8 cellular contexts compared by ENCODE assay signal in genomic region chr12:12890815-12891645, GRCh38. TPM values are rescaled to one million over a fixed set of nuclear protein-coding genes. Genes with fewer than 3 reads are reported as not detected.
DNase-seq lines count a peak whose midpoint lies in the region; ATAC-seq and TF ChIP-seq lines count a peak whose summit lies in the region.

GPRC5A (plus strand) TSS chr12:12891562; CDS start chr12:12908250, 16,688 bp downstream.

- DNase-seq in Ammon's horn (ENCODE audit: low spot score) (peak; percentile 41), NCI-H69 (lab: John Stamatoyannopoulos, UW) (peak; percentile 82), foreskin keratinocyte (peak; percentile 61 to 83), natural killer cell (peak; percentile 15), upper lobe of right lung (peak; percentile 93)
- peak; percentile 68 for DNase-seq in activated naive CD4-positive, alpha-beta T cell treated with anti-CD3 and anti-CD28 coated beads for 36 hours

- intact Hi-C loops in activated naive CD4-positive, alpha-beta T cell treated with anti-CD3 and anti-CD28 coated beads for 36 hours (cut with micrococcal nuclease) = loop anchor here (1.0 to 10.0 kb wide), 4 partner anchors 54 to 1494 kb away; partner anchors contain the start of gene CREBL2
- intact Hi-C loops in natural killer cell (cut with micrococcal nuclease) = loop anchor here (10.0 kb wide), 1 partner anchor 106 kb away; the partner anchor contains the start of gene APOLD1
- intact Hi-C loops in upper lobe of right lung (cut with DNase I) = no loop called here

- H3K27ac ChIP-seq in foreskin keratinocyte (peak within 1 kb of the TSS; percentile 96), upper lobe of right lung (peak within 1 kb of the TSS; percentile 87)

- CTCF ChIA-PET in activated naive CD4-positive, alpha-beta T cell treated with anti-CD3 and anti-CD28 coated beads for 36 hours (lab: Charles Lee) = interaction anchor here (0.5 to 2.0 kb wide), 16 partner anchors 10 to 321 kb away, joined by 3 to 10 read pairs (median 3); no protein-coding TSS in a partner anchor

- no peaks in the 10 kb centered on the region for H3K9me3 Mint-ChIP-seq in activated naive CD4-positive, alpha-beta T cell treated with anti-CD3 and anti-CD28 coated beads for 36 hours
- no peaks in the 10 kb centered on the region for H3K9me3 Mint-ChIP-seq in natural killer cell

- H3K36me3 Mint-ChIP-seq in activated naive CD4-positive, alpha-beta T cell treated with anti-CD3 and anti-CD28 coated beads for 36 hours (ENCODE audit: low read depth) = no peaks in the 10 kb centered on the region
- no peaks in the 10 kb centered on the region for H3K36me3 Mint-ChIP-seq in natural killer cell

- H3K27me3 ChIP-seq in foreskin keratinocyte = no peaks in the 10 kb centered on the region
- H3K27me3 ChIP-seq in upper lobe of right lung = peaks cover 9% of the 10 kb centered on the region

- H3K4me1 ChIP-seq in foreskin keratinocyte = peaks cover 14% of the 10 kb centered on the region
- H3K4me1 ChIP-seq in upper lobe of right lung = peaks cover 4% of the 10 kb centered on the region

- H3K4me3 ChIP-seq in upper lobe of right lung = peak within 1 kb of the TSS; percentile 54

- H3K4me3 Mint-ChIP-seq in activated naive CD4-positive, alpha-beta T cell treated with anti-CD3 and anti-CD28 coated beads for 36 hours = peak within 1 kb of the TSS; percentile 82
- peak within 1 kb of the TSS; percentile 54 for H3K4me3 Mint-ChIP-seq in natural killer cell

- peaks cover 16% of the 10 kb centered on the region for H3K4me1 Mint-ChIP-seq in activated naive CD4-positive, alpha-beta T cell treated with anti-CD3 and anti-CD28 coated beads for 36 hours (ENCODE audit: low read depth)
- no peaks in the 10 kb centered on the region for H3K4me1 Mint-ChIP-seq in natural killer cell

- peak; percentile 62 for TF ChIP-seq CTCF in foreskin keratinocyte (conservative IDR thresholded peaks at IDR 0.05)
- no peak for TF ChIP-seq CTCF in natural killer cell (IDR thresholded peaks at IDR 0.05)
- TF ChIP-seq CTCF in upper lobe of right lung (IDR thresholded peaks at IDR 0.05) = peak; percentile 5

- ATAC-seq in GM21390 (IDR thresholded peaks at IDR 0.05; ENCODE audit: unreplicated experiment) (peak; percentile 70), foreskin keratinocyte (peak; percentile 81), natural killer cell (peak; percentile 40 to 63 (median 60)), upper lobe of right lung (peak; percentile 91), HG03280 (IDR thresholded peaks at IDR 0.05; ENCODE audit: unreplicated experiment) (no peak)

- peaks cover 14% of the 10 kb centered on the region for H3K27me3 Mint-ChIP-seq in activated naive CD4-positive, alpha-beta T cell treated with anti-CD3 and anti-CD28 coated beads for 36 hours (ENCODE audit: low read depth)
- H3K27me3 Mint-ChIP-seq in natural killer cell (ENCODE audit: low read depth in 2 of 2) = peaks cover 41 to 46% of the 10 kb centered on the region in 2 donors

- H3K36me3 ChIP-seq in upper lobe of right lung = no peaks in the 10 kb centered on the region

- no peaks in the 10 kb centered on the region for H3K9me3 ChIP-seq in upper lobe of right lung

- no peak within 1 kb of the TSS for H3K27ac Mint-ChIP-seq in activated naive CD4-positive, alpha-beta T cell treated with anti-CD3 and anti-CD28 coated beads for 36 hours
- no peak within 1 kb of the TSS for H3K27ac Mint-ChIP-seq in natural killer cell

RNA-seq across cellular contexts. Expression of gene GPRC5A, which starts in this region (rescaled TPM):
- total RNA-seq in activated naive CD4-positive, alpha-beta T cell treated with anti-CD3 and anti-CD28 coated beads for 36 hours = under 1 TPM; 0.24 to 0.64 TPM
- total RNA-seq in foreskin keratinocyte (9.3 and 14.2 TPM in 2 replicates), natural killer cell (under 1 TPM in 2 of 3 donors, not detected in 1; 0.09 to 0.28 TPM), upper lobe of right lung (886 TPM)
- polyA plus RNA-seq in foreskin keratinocyte = 6.2 and 7.2 TPM in 2 replicates

Comparison
In these comparisons a context has a peak if more than half of its experiments do, and no peak if none do; other contexts are left out.
1. RNA of gene GPRC5A (total RNA-seq): 886 TPM in upper lobe of right lung (single experiment); 9.3 to 14.2 TPM in foreskin keratinocyte, 0.24 to 0.64 TPM in activated naive CD4-positive, alpha-beta T cell treated with anti-CD3 and anti-CD28 coated beads for 36 hours and 0.09 to 0.28 TPM in natural killer cell; every median in the first group is over 10 times any median in the second.
2. Peak in DNase-seq in activated naive CD4-positive, alpha-beta T cell treated with anti-CD3 and anti-CD28 coated beads for 36 hours; RNA of the gene not detected or under 1 TPM.
3. Peak in DNase-seq and ATAC-seq in natural killer cell; RNA of the gene not detected or under 1 TPM.
4. DNase-seq: peak in every context shown above with its lines; median percentile 93 in upper lobe of right lung; 82 in NCI-H69; 72 in foreskin keratinocyte; 68 in activated naive CD4-positive, alpha-beta T cell treated with anti-CD3 and anti-CD28 coated beads for 36 hours; 41 in Ammon's horn; 15 in natural killer cell.